ENCODE assay signal across 9 cellular contexts in the genomic region with DNA sequence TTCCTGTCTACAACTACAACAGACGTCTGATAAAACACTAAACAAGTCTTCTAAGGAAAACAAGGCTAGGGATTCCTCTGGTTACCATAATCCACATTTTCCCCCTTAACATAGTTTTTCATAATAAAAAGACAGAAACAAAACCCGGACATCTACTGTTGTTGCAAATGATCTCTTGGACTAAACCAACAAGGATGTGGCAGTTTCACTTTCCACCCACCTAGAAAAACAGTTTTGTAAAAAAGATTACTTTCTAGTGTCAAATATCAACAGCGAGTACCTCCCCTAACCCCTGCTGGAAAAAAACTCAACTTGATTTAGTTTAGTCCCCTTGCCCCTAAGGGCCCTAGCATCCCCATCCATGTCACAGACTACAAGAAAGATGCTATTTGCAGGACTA. TPM values are rescaled to one million over a fixed set of nuclear protein-coding genes. Genes with fewer than 3 reads are reported as not detected.
DNase-seq lines count a peak whose midpoint lies in the region; ATAC-seq and TF ChIP-seq lines count a peak whose summit lies in the region.
"Had no signal": no experiment of that assay in that cellular context is flagged by ENCODE, and none has a peak within 500 bp of the region (broad histone marks: within the 10 kb centered on the region; RNA-seq: fewer than 3 reads in every experiment).

No MANE protein-coding gene starts in this region.

- no peaks in the 10 kb centered on the region for H4K20me1 ChIP-seq in Karpas-422 (ENCODE audit: insufficient read depth, low read depth, low read length)

- H3K9me3 Mint-ChIP-seq in CD4-positive, CD25-positive, alpha-beta regulatory T cell: peaks cover 0 to 1% (median 0%) of the 10 kb centered on the region in 7 donors
- no peaks in the 10 kb centered on the region for H3K9me3 Mint-ChIP-seq in nephron

- peak overlapping the region; percentile 4 to 70 (median 65) for H3K4me3 Mint-ChIP-seq in CD4-positive, CD25-positive, alpha-beta regulatory T cell
- no peak overlapping the region for H3K4me3 Mint-ChIP-seq in nephron

- 14 to 23% methylated on average over 3 of the region's 3 CpGs for WGBS in body of pancreas, 2 donors

- TF ChIP-seq CTCF in body of pancreas (IDR thresholded peaks at IDR 0.05) (no peak), nephron (IDR thresholded peaks at IDR 0.05; ENCODE audit: unreplicated experiment in 3 of 3) (no peak)

- no peak overlapping the region for H3K9ac ChIP-seq in Karpas-422 (ENCODE audit: low read length)

- H3K9me2 ChIP-seq in Karpas-422 (replicated peaks; ENCODE audit: insufficient read depth, low read length): no peaks in the 10 kb centered on the region

- DNase-seq in CD4-positive, CD25-positive, alpha-beta regulatory T cell: peak in 1 of 3 donors; percentile 74
- DNase-seq in Karpas-422 (peak; percentile 40), body of pancreas (no peak), iPS-NIHi7 (ENCODE audit: extremely low spot score) (no peak), activated gamma-delta T cell treated with Interleukin-2 at 50 U/mL for 16 hours (no peak)
- DNase-seq: NCI-H187 treated with DMSO at 0.1 percent for 48 hours had no signal

- peaks cover 11 to 76% (median 40%) of the 10 kb centered on the region in 4 donors for H3K4me1 Mint-ChIP-seq in CD4-positive, CD25-positive, alpha-beta regulatory T cell
- peaks cover 24% of the 10 kb centered on the region for H3K4me1 Mint-ChIP-seq in nephron

- ATAC-seq in CD4-positive, CD25-positive, alpha-beta regulatory T cell (ENCODE audit: low read depth in 2 of 2): no peak
- ATAC-seq in body of pancreas: no peak
- ATAC-seq in GM18519 (IDR thresholded peaks at IDR 0.05; ENCODE audit: low FRiP score, unreplicated experiment): no peak
- no peak for ATAC-seq in HG03439 (IDR thresholded peaks at IDR 0.05; ENCODE audit: unreplicated experiment)

- peak overlapping the region; percentile 27 for H3K4me3 ChIP-seq in CD4-positive, CD25-positive, alpha-beta regulatory T cell (ENCODE audit: low read depth, low read length)
- H3K4me3 ChIP-seq in Karpas-422 (ENCODE audit: low read length) (no peak overlapping the region), body of pancreas (no peak overlapping the region)

- H3K4me2 ChIP-seq in Karpas-422 (ENCODE audit: low read depth, low read length, poor library complexity, severe bottlenecking): no peak overlapping the region

- no peaks in the 10 kb centered on the region for H3K27me3 Mint-ChIP-seq in CD4-positive, CD25-positive, alpha-beta regulatory T cell
- H3K27me3 Mint-ChIP-seq in nephron (ENCODE audit: low read depth): no peaks in the 10 kb centered on the region

- H3K27ac Mint-ChIP-seq in CD4-positive, CD25-positive, alpha-beta regulatory T cell: peak overlapping the region; percentile 82 to 87 (median 82)
- H3K27ac Mint-ChIP-seq in nephron: peak overlapping the region; percentile 60 to 86 (median 80)

- TF ChIP-seq POLR2A in body of pancreas (IDR thresholded peaks at IDR 0.05): no peak

- H3K27ac ChIP-seq in CD4-positive, CD25-positive, alpha-beta regulatory T cell (ENCODE audit: insufficient read depth, low read length, poor library complexity, severe bottlenecking): peak overlapping the region; percentile 50
- H3K27ac ChIP-seq in Karpas-422 (ENCODE audit: low read length) (no peak overlapping the region), body of pancreas (peak overlapping the region; percentile 74 to 93 (median 82))

- H3K9me3 ChIP-seq in CD4-positive, CD25-positive, alpha-beta regulatory T cell (ENCODE audit: control insufficient read depth in 2 of 2, low read length in 2 of 2): no peaks in the 10 kb centered on the region
- no peaks in the 10 kb centered on the region for H3K9me3 ChIP-seq in Karpas-422 (ENCODE audit: low read length)
- H3K9me3 ChIP-seq in body of pancreas: no peaks in the 10 kb centered on the region

- no peaks in the 10 kb centered on the region for H3K27me3 ChIP-seq in CD4-positive, CD25-positive, alpha-beta regulatory T cell (ENCODE audit: control insufficient read depth, insufficient read depth, low read length)
- H3K27me3 ChIP-seq in Karpas-422 (ENCODE audit: low read length): no peaks in the 10 kb centered on the region
- no peaks in the 10 kb centered on the region for H3K27me3 ChIP-seq in body of pancreas

- peaks cover 14% of the 10 kb centered on the region; the same call in 1 of the 2 replicates for H3K79me2 ChIP-seq in Karpas-422 (ENCODE audit: low read length)

- H3K4me1 ChIP-seq in CD4-positive, CD25-positive, alpha-beta regulatory T cell (ENCODE audit: control insufficient read depth, insufficient read depth, low read length, poor library complexity, severe bottlenecking): peaks cover 40% of the 10 kb centered on the region
- H3K4me1 ChIP-seq in Karpas-422 (ENCODE audit: low read length) (peaks cover 19% of the 10 kb centered on the region), body of pancreas (peaks cover 73% of the 10 kb centered on the region)

- H2AFZ ChIP-seq in Karpas-422 (ENCODE audit: low read length): no peak overlapping the region

- peaks cover 26% of the 10 kb centered on the region for H3K36me3 Mint-ChIP-seq in CD4-positive, CD25-positive, alpha-beta regulatory T cell
- H3K36me3 Mint-ChIP-seq in nephron (ENCODE audit: low read depth): peaks cover 68% of the 10 kb centered on the region

- intact Hi-C loops in body of pancreas (cut with DNase I): no loop called here

- peaks cover 59% of the 10 kb centered on the region for H3K36me3 ChIP-seq in CD4-positive, CD25-positive, alpha-beta regulatory T cell (ENCODE audit: control insufficient read depth, insufficient read depth, low read length)
- peaks cover 57% of the 10 kb centered on the region for H3K36me3 ChIP-seq in Karpas-422 (ENCODE audit: insufficient read depth, low read length)
- H3K36me3 ChIP-seq in body of pancreas (replicated peaks in 1 of 2; ENCODE audit: insufficient read depth in 1 of 2, low read depth in 2 of 2): peaks cover 0 to 19% of the 10 kb centered on the region in 2 donors

RNA-seq across cellular contexts. Expression of gene GNG3, which starts 5.4 kb away (rescaled TPM):
- total RNA-seq in CD4-positive, CD25-positive, alpha-beta regulatory T cell: not detected
- under 1 TPM in 2 of 4 donors, not detected in 2; 0.21 to 0.72 TPM for polyA plus RNA-seq in CD4-positive, CD25-positive, alpha-beta regulatory T cell
- total RNA-seq in Karpas-422 (2014; rRNA removed; shearing (Covaris generic); ENCODE audit: low replicate concordance): not detected in 2 replicates
- 1 to 10 TPM in 1 of 2 donors, not detected in 1; 1.0 TPM for total RNA-seq in body of pancreas

RNA-seq across cellular contexts. Expression of gene BSCL2, which starts 5.6 kb away (rescaled TPM):
- total RNA-seq in CD4-positive, CD25-positive, alpha-beta regulatory T cell: 23.9 TPM
- polyA plus RNA-seq in CD4-positive, CD25-positive, alpha-beta regulatory T cell: 10 to 100 TPM; 36.2 to 49.2 (median 42.9) TPM
- 55.6 and 79.1 TPM in 2 replicates for total RNA-seq in Karpas-422 (2014; rRNA removed; shearing (Covaris generic); ENCODE audit: low replicate concordance)
- total RNA-seq in body of pancreas: 100 to 1,000 TPM in 1 of 2 donors, 10 to 100 TPM in 1; 44.6 to 248 TPM

RNA-seq across cellular contexts. Expression of gene HNRNPUL2, which starts 14.4 kb away (rescaled TPM):
- total RNA-seq in CD4-positive, CD25-positive, alpha-beta regulatory T cell: 52.8 TPM
- polyA plus RNA-seq in CD4-positive, CD25-positive, alpha-beta regulatory T cell: 1 to 10 TPM in 3 of 4 donors, under 1 TPM in 1; 0.85 to 1.5 (median 1.2) TPM
- total RNA-seq in Karpas-422 (2014; rRNA removed; shearing (Covaris generic); ENCODE audit: low replicate concordance): 10.6 and 13.9 TPM in 2 replicates
- 10 to 100 TPM; 19.1 to 20.5 TPM for total RNA-seq in body of pancreas

RNA-seq across cellular contexts. Expression of gene TTC9C, which starts 15.4 kb away (rescaled TPM):
- 19.4 TPM for total RNA-seq in CD4-positive, CD25-positive, alpha-beta regulatory T cell
- 10 to 100 TPM; 27.6 to 39.5 (median 31.6) TPM for polyA plus RNA-seq in CD4-positive, CD25-positive, alpha-beta regulatory T cell
- total RNA-seq in Karpas-422 (2014; rRNA removed; shearing (Covaris generic); ENCODE audit: low replicate concordance): 48.9 and 49.2 TPM in 2 replicates
- total RNA-seq in body of pancreas: 10 to 100 TPM; 12.5 to 18.5 TPM

RNA-seq across cellular contexts. Expression of gene LRRN4CL, which starts 23.5 kb away (rescaled TPM):
- not detected for total RNA-seq in CD4-positive, CD25-positive, alpha-beta regulatory T cell
- polyA plus RNA-seq in CD4-positive, CD25-positive, alpha-beta regulatory T cell: not detected
- 0.45 and 0.54 TPM in 2 replicates for total RNA-seq in Karpas-422 (2014; rRNA removed; shearing (Covaris generic); ENCODE audit: low replicate concordance)
- 1 to 10 TPM; 3.1 to 4.6 TPM for total RNA-seq in body of pancreas

Comparison
In these comparisons a context has a peak if more than half of its experiments do, and no peak if none do; other contexts are left out.
1. H3K4me3 Mint-ChIP-seq: peak in CD4-positive, CD25-positive, alpha-beta regulatory T cell (4 of 4); none in nephron (0 of 3).